In genomic region chr12:100193085-100193484, GRCh38 we compare ENCODE assay signal across 26 cellular contexts.
"Had no signal": no experiment of that assay in that cellular context is flagged by ENCODE, and none has a peak within 500 bp of the region (broad histone marks: within the 10 kb centered on the region; RNA-seq: fewer than 3 reads in every experiment).

No MANE protein-coding gene starts in this region.

- H3K27ac ChIP-seq: hepatocyte, pancreas, psoas muscle, skin epidermis, suprapubic skin, thoracic aorta, tibial artery, upper lobe of right lung had no signal

- H3K4me3 ChIP-seq: heart left ventricle, hepatocyte, lung, pancreas, psoas muscle, skin epidermis, suprapubic skin, thoracic aorta, tibial artery, upper lobe of right lung had no signal

- H3K27me3 Mint-ChIP-seq: naive B cell; stimulated activated naive CD8-positive, alpha-beta T cell treated with anti-CD3 and anti-CD28 coated beads, Interleukin-15, Interleukin-2, amounts not matched to agents 100 ng/mL and 50 ng/mL, for 24 hours had no signal

- H3K27ac Mint-ChIP-seq: mesothelial cell of epicardium; natural killer cell; nephron progenitor cell; stimulated activated effector memory CD8-positive, alpha-beta T cell treated with anti-CD3 and anti-CD28 coated beads, Interleukin-12 subunit alpha, Interleukin-12 subunit beta, amount 100 ng/mL, for 72 hours had no signal

- H3K9me3 ChIP-seq: heart left ventricle, pancreas, psoas muscle, suprapubic skin, thoracic aorta, tibial artery, upper lobe of right lung had no signal

- H3K4me1 ChIP-seq: heart left ventricle, pancreas, psoas muscle, suprapubic skin, tibial artery, upper lobe of right lung had no signal

- H3K4me1 Mint-ChIP-seq: mesothelial cell of epicardium had no signal

- ATAC-seq: left lobe of liver; natural killer cell; pancreas; psoas muscle; sciatic nerve; stimulated activated effector memory CD8-positive, alpha-beta T cell treated with anti-CD3 and anti-CD28 coated beads, Interleukin-12 subunit alpha, Interleukin-12 subunit beta, amount 100 ng/mL, for 72 hours; upper lobe of right lung had no signal

- H3K36me3 Mint-ChIP-seq: mesothelial cell of epicardium, natural killer cell had no signal

- H3K9me3 Mint-ChIP-seq: mesothelial cell of epicardium; natural killer cell; nephron progenitor cell; stimulated activated effector memory CD8-positive, alpha-beta T cell treated with anti-CD3 and anti-CD28 coated beads, Interleukin-12 subunit alpha, Interleukin-12 subunit beta, amount 100 ng/mL, for 72 hours; stimulated activated naive CD8-positive, alpha-beta T cell treated with anti-CD3 and anti-CD28 coated beads, Interleukin-15, Interleukin-2, amounts not matched to agents 100 ng/mL and 50 ng/mL, for 24 hours had no signal

- H3K27me3 ChIP-seq: heart left ventricle, hepatocyte, pancreas, suprapubic skin, tibial artery, upper lobe of right lung had no signal

- DNase-seq: heart left ventricle; islet precursor cell; mesendoderm; naive B cell; natural killer cell; nephron progenitor cell; pancreas; psoas muscle; stimulated activated CD4-positive, alpha-beta T cell treated with anti-CD3 and anti-CD28 coated beads, Interleukin-12 subunit alpha, Interleukin-12 subunit beta, amount 100 ng/mL, for 4 hours; stimulated activated CD4-positive, alpha-beta T cell treated with anti-CD3 and anti-CD28 coated beads, Interleukin-15, amount 100 ng/mL, for 24 hours; stimulated activated CD4-positive, alpha-beta T cell treated with anti-CD3 and anti-CD28 coated beads, Interleukin-2, amount 100 ng/mL, for 24 hours; stimulated activated CD4-positive, alpha-beta T cell treated with anti-CD3 and anti-CD28 coated beads, Interleukin-4, amount 100 ng/mL, for 1 hour; stimulated activated naive CD4-positive, alpha-beta T cell; tibial artery; trophoblast cell; upper lobe of right lung had no signal

- H3K4me3 Mint-ChIP-seq: mesothelial cell of epicardium; naive B cell; natural killer cell; nephron progenitor cell; stimulated activated effector memory CD8-positive, alpha-beta T cell treated with anti-CD3 and anti-CD28 coated beads, Interleukin-12 subunit alpha, Interleukin-12 subunit beta, amount 100 ng/mL, for 72 hours; stimulated activated naive CD8-positive, alpha-beta T cell treated with anti-CD3 and anti-CD28 coated beads, Interleukin-15, Interleukin-2, amounts not matched to agents 100 ng/mL and 50 ng/mL, for 24 hours had no signal

- H3K36me3 ChIP-seq: heart left ventricle, pancreas, suprapubic skin, thoracic aorta, upper lobe of right lung had no signal
